9 cellular contexts compared by ENCODE assay signal in the genomic region with DNA sequence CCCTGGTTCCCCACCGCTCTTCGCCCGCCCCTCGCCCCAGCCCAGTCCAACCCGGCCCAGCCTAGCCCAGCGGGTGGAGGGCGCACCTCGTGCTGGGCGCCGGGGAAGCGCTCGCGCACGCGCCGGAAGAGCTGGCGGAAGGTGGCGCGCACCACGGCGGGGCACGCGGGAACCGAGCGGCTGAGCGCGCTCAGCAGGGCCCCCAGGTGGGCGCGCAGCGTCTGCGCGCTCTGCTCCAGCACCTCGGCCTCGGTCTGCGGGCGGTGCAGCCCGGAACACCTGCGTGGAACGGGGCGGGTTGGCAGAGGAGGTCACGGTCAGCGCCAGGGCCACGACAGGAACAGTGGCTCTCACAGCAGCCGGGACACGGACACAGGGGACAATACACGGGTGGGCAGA. TPM values are rescaled to one million over a fixed set of nuclear protein-coding genes. Genes with fewer than 3 reads are reported as not detected.
DNase-seq lines count a peak whose midpoint lies in the region; ATAC-seq and TF ChIP-seq lines count a peak whose summit lies in the region.
"Not testable (repeated sequence)": the region's sequence is repeated elsewhere in the genome, so short reads cannot be mapped to it uniquely, and the experiment has no call there.
"Had no signal": no experiment of that assay in that cellular context is flagged by ENCODE, and none has a peak within 500 bp of the region (broad histone marks: within the 10 kb centered on the region; RNA-seq: fewer than 3 reads in every experiment).

No MANE protein-coding gene starts in this region.

- CTCF ChIA-PET in RWPE1 (lab: Yijun Ruan, JAX) = not testable (repeated sequence)

- not testable (repeated sequence) for TF ChIP-seq POLR2A in erythroblast (IDR thresholded peaks at IDR 0.05; ENCODE audit: low read length)

- TF ChIP-seq CTCF in RWPE1 (conservative IDR thresholded peaks at IDR 0.05; ENCODE audit: low read depth) = not testable (repeated sequence)

- not testable (repeated sequence) for H3K9me3 Mint-ChIP-seq in activated T-helper 17 cell treated with anti-CD3 and anti-CD28 coated beads, Interleukin-2, amount 50 U/mL, for 72 hours; naive thymus-derived CD8-positive, alpha-beta T cell

- ATAC-seq in GM21526 (IDR thresholded peaks at IDR 0.05; ENCODE audit: low FRiP score, unreplicated experiment) (peak; percentile 30), HG03565 (IDR thresholded peaks at IDR 0.05; ENCODE audit: unreplicated experiment) (peak; percentile 49)
- ATAC-seq in activated T-helper 17 cell treated with anti-CD3 and anti-CD28 coated beads, Interleukin-2, amount 50 U/mL, for 72 hours (replicated peaks) = peak; percentile 53
- peak; percentile 66 to 67 for ATAC-seq in naive thymus-derived CD8-positive, alpha-beta T cell

- H3K27me3 Mint-ChIP-seq in activated T-helper 17 cell treated with anti-CD3 and anti-CD28 coated beads, Interleukin-2, amount 50 U/mL, for 72 hours; naive thymus-derived CD8-positive, alpha-beta T cell: not testable (repeated sequence)

- H3K36me3 Mint-ChIP-seq in activated T-helper 17 cell treated with anti-CD3 and anti-CD28 coated beads, Interleukin-2, amount 50 U/mL, for 72 hours (ENCODE audit: low read depth); naive thymus-derived CD8-positive, alpha-beta T cell: not testable (repeated sequence)

- H3K4me1 Mint-ChIP-seq in activated T-helper 17 cell treated with anti-CD3 and anti-CD28 coated beads, Interleukin-2, amount 50 U/mL, for 72 hours = not testable (repeated sequence)
- H3K4me1 Mint-ChIP-seq in naive thymus-derived CD8-positive, alpha-beta T cell = peaks cover 4 to 35% (median 17%) of the 10 kb centered on the region in 4 donors

- not testable (repeated sequence) for H3K27ac Mint-ChIP-seq in activated T-helper 17 cell treated with anti-CD3 and anti-CD28 coated beads, Interleukin-2, amount 50 U/mL, for 72 hours
- H3K27ac Mint-ChIP-seq in naive thymus-derived CD8-positive, alpha-beta T cell = peak overlapping the region in 8 of 10 donors; percentile 44 to 95 (median 90)

- POLR2A ChIA-PET in RWPE1 (lab: Yijun Ruan, JAX; ENCODE audit: low non-redundant PET) = not testable (repeated sequence)
- POLR2A ChIA-PET in naive thymus-derived CD8-positive, alpha-beta T cell (lab: Charles Lee) = interaction anchor here (1.2 kb wide), 1 partner anchor 10 kb away, joined by 4 read pairs; no protein-coding TSS in a partner anchor

- peak overlapping the region; percentile 42; the same call in 1 of the 2 replicates for H3K27ac ChIP-seq in RWPE1

- H3K4me3 Mint-ChIP-seq in activated T-helper 17 cell treated with anti-CD3 and anti-CD28 coated beads, Interleukin-2, amount 50 U/mL, for 72 hours = peak overlapping the region; percentile 79
- H3K4me3 Mint-ChIP-seq in naive thymus-derived CD8-positive, alpha-beta T cell = peak overlapping the region; percentile 70 to 86 (median 81)

- peak; percentile 16 for DNase-seq in DMS53 treated with DMSO at 0.1 percent for 48 hours (lab: John Stamatoyannopoulos, UW; ENCODE audit: unreplicated experiment)
- not testable (repeated sequence) for DNase-seq in RWPE1 (ENCODE audit: low spot score)
- peak; percentile 60 to 70 for DNase-seq in erythroblast (lab: John Stamatoyannopoulos, UW)
- DNase-seq in naive thymus-derived CD8-positive, alpha-beta T cell = peak; percentile 52 to 82 (median 69)
- DNase-seq in stimulated activated CD8-positive, alpha-beta memory T cell treated with anti-CD3 and anti-CD28 coated beads, Interleukin-4, amount 100 ng/mL, for 24 hours (ENCODE audit: low read depth) = peak; percentile 39

RNA-seq across cellular contexts. Expression of gene DBNL, which starts 4.0 kb away (rescaled TPM):
- total RNA-seq in activated T-helper 17 cell treated with anti-CD3 and anti-CD28 coated beads, Interleukin-2, amount 50 U/mL, for 72 hours = 100 to 1,000 TPM in 1 of 2 donors, 10 to 100 TPM in 1; 93.8 to 137 TPM
- 100 to 1,000 TPM; 184 to 192 TPM for total RNA-seq in naive thymus-derived CD8-positive, alpha-beta T cell
- polyA plus RNA-seq in naive thymus-derived CD8-positive, alpha-beta T cell = 100 to 1,000 TPM; 180 to 222 (median 218) TPM

RNA-seq across cellular contexts. Expression of gene PGAM2, which starts 24.9 kb away (rescaled TPM):
- 1 to 10 TPM in 1 of 2 donors, not detected in 1; 2.4 TPM for total RNA-seq in activated T-helper 17 cell treated with anti-CD3 and anti-CD28 coated beads, Interleukin-2, amount 50 U/mL, for 72 hours
- total RNA-seq in naive thymus-derived CD8-positive, alpha-beta T cell = 1 to 10 TPM; 3.3 to 3.9 TPM
- not detected for polyA plus RNA-seq in naive thymus-derived CD8-positive, alpha-beta T cell

RNA-seq across cellular contexts. Expression of gene POLM, which starts 41.8 kb away (rescaled TPM):
- 10 to 100 TPM; 27.8 to 33.9 TPM for total RNA-seq in activated T-helper 17 cell treated with anti-CD3 and anti-CD28 coated beads, Interleukin-2, amount 50 U/mL, for 72 hours
- total RNA-seq in naive thymus-derived CD8-positive, alpha-beta T cell = 100 to 1,000 TPM in 1 of 2 experiments, 10 to 100 TPM in 1; 96.4 to 106 TPM
- polyA plus RNA-seq in naive thymus-derived CD8-positive, alpha-beta T cell = 10 to 100 TPM; 11.1 to 24.8 (median 15.0) TPM

RNA-seq across cellular contexts. Expression of gene SPDYE1, which starts 42.8 kb away (rescaled TPM):
- not detected for total RNA-seq in activated T-helper 17 cell treated with anti-CD3 and anti-CD28 coated beads, Interleukin-2, amount 50 U/mL, for 72 hours
- not detected for total RNA-seq in naive thymus-derived CD8-positive, alpha-beta T cell
- polyA plus RNA-seq in naive thymus-derived CD8-positive, alpha-beta T cell = under 1 TPM in 2 of 3 donors, not detected in 1; 0.12 to 0.14 TPM
- total RNA-seq: G401 had no signal
